ENCODE assay signal across 1 cellular context in the genomic region with DNA sequence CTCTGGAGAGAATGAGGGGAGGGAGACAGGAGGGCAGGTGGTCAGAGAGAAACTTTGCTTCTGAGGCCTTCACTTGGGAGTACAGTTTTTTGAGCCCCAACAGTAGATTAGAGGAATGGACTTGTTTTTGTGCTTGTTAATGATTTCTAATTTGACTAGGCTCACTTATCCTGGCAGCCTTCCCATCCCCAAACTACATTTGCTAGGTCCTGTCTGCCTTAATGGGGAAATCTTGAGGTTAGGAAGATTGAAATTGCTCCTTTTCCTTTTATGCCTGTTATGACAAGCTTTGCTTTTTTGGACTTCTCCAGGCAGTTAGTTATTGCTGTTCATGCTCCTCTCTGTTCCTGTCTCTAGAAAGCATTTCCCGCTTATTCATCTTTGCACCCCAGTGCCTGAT.
TF ChIP-seq lines count a peak whose summit lies in the region.

No MANE protein-coding gene starts in this region.

TF ChIP-seq in GM12878, 131 proteins besides CTCF, POLR2A, EP300 and RAD21:
- TF ChIP-seq NFYA (IDR thresholded peaks at IDR 0.05; ENCODE audit: borderline replicate concordance, low read depth, low read length) (no peak), POLR2AphosphoS5 (IDR thresholded peaks at IDR 0.05; ENCODE audit: low read length) (no peak), ZNF274 (IDR thresholded peaks at IDR 0.05; ENCODE audit: insufficient read depth, insufficient read length) (no peak), ZSCAN29 (IDR thresholded peaks at IDR 0.05) (no peak), TCF7 (IDR thresholded peaks at IDR 0.05; ENCODE audit: borderline replicate concordance) (no peak), CEBPB (IDR thresholded peaks at IDR 0.05; ENCODE audit: borderline replicate concordance in 1 of 2, low read depth in 2 of 2, low read length in 2 of 2) (no peak)
- TF ChIP-seq, protein P1, sequence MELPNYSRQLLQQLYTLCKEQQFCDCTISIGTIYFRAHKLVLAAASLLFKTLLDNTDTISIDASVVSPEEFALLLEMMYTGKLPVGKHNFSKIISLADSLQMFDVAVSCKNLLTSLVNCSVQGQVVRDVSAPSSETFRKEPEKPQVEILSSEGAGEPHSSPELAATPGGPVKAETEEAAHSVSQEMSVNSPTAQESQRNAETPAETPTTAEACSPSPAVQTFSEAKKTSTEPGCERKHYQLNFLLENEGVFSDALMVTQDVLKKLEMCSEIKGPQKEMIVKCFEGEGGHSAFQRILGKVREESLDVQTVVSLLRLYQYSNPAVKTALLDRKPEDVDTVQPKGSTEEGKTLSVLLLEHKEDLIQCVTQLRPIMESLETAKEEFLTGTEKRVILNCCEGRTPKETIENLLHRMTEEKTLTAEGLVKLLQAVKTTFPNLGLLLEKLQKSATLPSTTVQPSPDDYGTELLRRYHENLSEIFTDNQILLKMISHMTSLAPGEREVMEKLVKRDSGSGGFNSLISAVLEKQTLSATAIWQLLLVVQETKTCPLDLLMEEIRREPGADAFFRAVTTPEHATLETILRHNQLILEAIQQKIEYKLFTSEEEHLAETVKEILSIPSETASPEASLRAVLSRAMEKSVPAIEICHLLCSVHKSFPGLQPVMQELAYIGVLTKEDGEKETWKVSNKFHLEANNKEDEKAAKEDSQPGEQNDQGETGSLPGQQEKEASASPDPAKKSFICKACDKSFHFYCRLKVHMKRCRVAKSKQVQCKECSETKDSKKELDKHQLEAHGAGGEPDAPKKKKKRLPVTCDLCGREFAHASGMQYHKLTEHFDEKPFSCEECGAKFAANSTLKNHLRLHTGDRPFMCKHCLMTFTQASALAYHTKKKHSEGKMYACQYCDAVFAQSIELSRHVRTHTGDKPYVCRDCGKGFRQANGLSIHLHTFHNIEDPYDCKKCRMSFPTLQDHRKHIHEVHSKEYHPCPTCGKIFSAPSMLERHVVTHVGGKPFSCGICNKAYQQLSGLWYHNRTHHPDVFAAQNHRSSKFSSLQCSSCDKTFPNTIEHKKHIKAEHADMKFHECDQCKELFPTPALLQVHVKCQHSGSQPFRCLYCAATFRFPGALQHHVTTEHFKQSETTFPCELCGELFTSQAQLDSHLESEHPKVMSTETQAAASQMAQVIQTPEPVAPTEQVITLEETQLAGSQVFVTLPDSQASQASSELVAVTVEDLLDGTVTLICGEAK (IDR thresholded peaks at IDR 0.05; ENCODE audit: borderline replicate concordance) = no peak
- TF ChIP-seq, protein P2, sequence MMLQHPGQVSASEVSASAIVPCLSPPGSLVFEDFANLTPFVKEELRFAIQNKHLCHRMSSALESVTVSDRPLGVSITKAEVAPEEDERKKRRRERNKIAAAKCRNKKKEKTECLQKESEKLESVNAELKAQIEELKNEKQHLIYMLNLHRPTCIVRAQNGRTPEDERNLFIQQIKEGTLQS (IDR thresholded peaks at IDR 0.05; ENCODE audit: borderline replicate concordance, extremely low read depth, low read depth, low read length) = no peak
- TF ChIP-seq, protein P3, sequence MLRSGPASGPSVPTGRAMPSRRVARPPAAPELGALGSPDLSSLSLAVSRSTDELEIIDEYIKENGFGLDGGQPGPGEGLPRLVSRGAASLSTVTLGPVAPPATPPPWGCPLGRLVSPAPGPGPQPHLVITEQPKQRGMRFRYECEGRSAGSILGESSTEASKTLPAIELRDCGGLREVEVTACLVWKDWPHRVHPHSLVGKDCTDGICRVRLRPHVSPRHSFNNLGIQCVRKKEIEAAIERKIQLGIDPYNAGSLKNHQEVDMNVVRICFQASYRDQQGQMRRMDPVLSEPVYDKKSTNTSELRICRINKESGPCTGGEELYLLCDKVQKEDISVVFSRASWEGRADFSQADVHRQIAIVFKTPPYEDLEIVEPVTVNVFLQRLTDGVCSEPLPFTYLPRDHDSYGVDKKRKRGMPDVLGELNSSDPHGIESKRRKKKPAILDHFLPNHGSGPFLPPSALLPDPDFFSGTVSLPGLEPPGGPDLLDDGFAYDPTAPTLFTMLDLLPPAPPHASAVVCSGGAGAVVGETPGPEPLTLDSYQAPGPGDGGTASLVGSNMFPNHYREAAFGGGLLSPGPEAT (IDR thresholded peaks at IDR 0.05; ENCODE audit: low read depth) = no peak
